In genomic region chr13:28685892-28686291, GRCh38 we compare ENCODE assay signal across 20 cellular contexts. TPM values are rescaled to one million over a fixed set of nuclear protein-coding genes. Genes with fewer than 3 reads are reported as not detected.
DNase-seq lines count a peak whose midpoint lies in the region; ATAC-seq, FAIRE-seq and TF ChIP-seq lines count a peak whose summit lies in the region.
"Had no signal": no experiment of that assay in that cellular context is flagged by ENCODE, and none has a peak within 500 bp of the region (broad histone marks: within the 10 kb centered on the region; RNA-seq: fewer than 3 reads in every experiment).

No MANE protein-coding gene starts in this region.

- H3K9me3 ChIP-seq in GM12878 (replicated peaks; ENCODE audit: control insufficient read depth, insufficient read depth, low read length), result no peaks in the 10 kb centered on the region

- RAD21 ChIA-PET in GM12878 (lab: Charles Lee; ENCODE audit: unreplicated experiment), result no interaction called here

- DNase-seq in CD1c-positive myeloid dendritic cell (ENCODE audit: extremely low spot score) (peak; percentile 45), GM12891 (ENCODE audit: insufficient read length, low spot score) (no peak), NB4 (ENCODE audit: low read depth) (peak; percentile 19), GM12878 (ENCODE audit: low read depth, low spot score) (no peak), iPS-NIHi11 (ENCODE audit: low spot score) (no peak)
- no peak for DNase-seq in activated T-cell treated with anti-CD3 and anti-CD28 coated beads, Interleukin-2, amount 50 U/mL, for 48 hours
- DNase-seq: CD8-positive, alpha-beta T cell; NCI-H1092 treated with DMSO at 0.1 percent for 48 hours; NCI-H1436 treated with DMSO at 0.1 percent for 48 hours; NCI-H1930; NCI-H2171; NCI-H345; NCI-H524 had no signal

- no peak overlapping the region for H3K4me2 ChIP-seq in GM12878 (ENCODE audit: control insufficient read depth, insufficient read depth)
- H3K4me2 ChIP-seq: BLaER1, KMS-11 had no signal

- no peaks in the 10 kb centered on the region for H3K36me3 ChIP-seq in GM12878 (ENCODE audit: control insufficient read depth in 2 of 2, insufficient read depth in 2 of 2, low read length in 1 of 2)

- no peaks in the 10 kb centered on the region for H4K20me1 ChIP-seq in GM12878 (ENCODE audit: control insufficient read depth, insufficient read depth)
- H4K20me1 ChIP-seq: BLaER1 had no signal

- no peak overlapping the region for H3K27ac ChIP-seq in GM12878 (ENCODE audit: control insufficient read depth, insufficient read depth)
- H3K27ac ChIP-seq: BLaER1, KMS-11 had no signal

- no TSS peak for BruUV-seq in GM12878 (replicated peaks; lab: Mats Ljungman, UMichigan)

- H3K79me2 ChIP-seq in GM12878 (ENCODE audit: control insufficient read depth, insufficient read depth, low read length), result no peaks in the 10 kb centered on the region

- H3K9ac ChIP-seq in GM12878 (ENCODE audit: control insufficient read depth, insufficient read depth, low read length), result no peak overlapping the region
- H3K9ac ChIP-seq: BLaER1, KMS-11 had no signal

- H3K4me1 ChIP-seq in GM12878 (ENCODE audit: control insufficient read depth, insufficient read depth, low read length), result no peaks in the 10 kb centered on the region
- H3K4me1 ChIP-seq: BLaER1 had no signal

- WGBS in GM12878 (ENCODE audit: insufficient coverage, insufficient replicate concordance, low lambda C conversion rate, missing lambda C conversion rate), result 22% methylated on average over 3 of the region's 3 CpGs

- TF ChIP-seq CTCF in NB4 (IDR thresholded peaks at IDR 0.05; ENCODE audit: low read depth, low read length), result no peak
- no peak for TF ChIP-seq CTCF in GM12878 (IDR thresholded peaks at IDR 0.05 in 2 of 3, conservative IDR thresholded peaks at IDR 0.05 in 1 of 3; ENCODE audit: control insufficient read depth in 2 of 3, extremely low read depth in 1 of 3, insufficient read depth in 1 of 3, low read depth in 3 of 3, low read length in 3 of 3)

- ATAC-seq in GM12878 (0 out of 3 replicates have a peak, but pooled peaks have one; percentile 31), GM18868 (IDR thresholded peaks at IDR 0.05; ENCODE audit: unreplicated experiment) (no peak)
- ATAC-seq: CD8-positive, alpha-beta T cell; HCT116; Panc1 had no signal

- TF ChIP-seq EP300 in GM12878 (IDR thresholded peaks at IDR 0.05; ENCODE audit: borderline replicate concordance in 1 of 2, control insufficient read depth in 1 of 2, low read depth in 2 of 2, low read length in 2 of 2), result no peak

- no peak for TF ChIP-seq RAD21 in GM12878 (IDR thresholded peaks at IDR 0.05; ENCODE audit: insufficient read depth, low read depth, low read length)

- H3K4me3 ChIP-seq in NB4 (ENCODE audit: low read depth, low read length) (no peak overlapping the region), GM12878 (no peak overlapping the region)
- H3K4me3 ChIP-seq: BLaER1 had no signal

- no peak overlapping the region for H2AFZ ChIP-seq in GM12878 (ENCODE audit: control insufficient read depth, low read depth, low read length)

- in situ Hi-C loops in GM12878 (cut with MboI), result no loop called here

- TF ChIP-seq POLR2A in GM12891 (IDR thresholded peaks at IDR 0.05; ENCODE audit: low read depth, low read length) (no peak), NB4 (IDR thresholded peaks at IDR 0.05; ENCODE audit: extremely low read depth, insufficient read length) (no peak), GM12878 (IDR thresholded peaks at IDR 0.05; ENCODE audit: low read depth, low read length) (no peak)

- intact Hi-C loops in GM12878 (cut with micrococcal nuclease; ENCODE audit: unreplicated experiment), result no loop called here

- CTCF ChIA-PET in GM12878 (lab: Yijun Ruan, JAX), result no interaction called here

- FAIRE-seq in GM12891 (lab: Jason Lieb, UNC) (no peak), GM12878 (lab: Jason Lieb, UNC) (no peak)
- FAIRE-seq: G401.6, H1 had no signal

- SMC1A ChIA-PET in GM12878 (lab: Charles Lee; ENCODE audit: uncharacterized antibody, unreplicated experiment), result no interaction called here

- POLR2A ChIA-PET in GM12878 (lab: Charles Lee), result no interaction called here

- no peaks in the 10 kb centered on the region for H3K27me3 ChIP-seq in GM12878 (replicated peaks in 1 of 2; ENCODE audit: control insufficient read depth in 2 of 2, insufficient read depth in 2 of 2, low read length in 1 of 2)
- H3K27me3 ChIP-seq: BLaER1 had no signal

TF ChIP-seq in GM12891, 5 proteins besides CTCF, POLR2A, EP300 and RAD21:
- TF ChIP-seq PAX5 (IDR thresholded peaks at IDR 0.05; ENCODE audit: insufficient read depth, low read length, severe bottlenecking) (no peak), POU2F2 (IDR thresholded peaks at IDR 0.05; ENCODE audit: low read depth, low read length) (no peak), POLR2AphosphoS5 (IDR thresholded peaks at IDR 0.05; ENCODE audit: low read depth, low read length) (no peak), SPI1 (IDR thresholded peaks at IDR 0.05; ENCODE audit: low read depth, low read length) (peak; percentile 47; the same call in 1 of the 2 replicates), TAF1 (IDR thresholded peaks at IDR 0.05; ENCODE audit: low read depth, low read length) (no peak)

TF ChIP-seq in GM12878, 131 proteins besides CTCF, POLR2A, EP300 and RAD21:
- no peak for TF ChIP-seq BCLAF1 (IDR thresholded peaks at IDR 0.05)
- peak; percentile 63; the same call in 1 of the 2 replicates for TF ChIP-seq SPI1 (IDR thresholded peaks at IDR 0.05; ENCODE audit: borderline replicate concordance, insufficient read depth, low read depth, low read length)

RNA-seq across cellular contexts. Expression of gene POMP, which starts 27.0 kb away (rescaled TPM):
- polyA plus RNA-seq in GM12891 (2012; ENCODE audit: low read depth, missing spikeins), result 178 TPM
- total RNA-seq in GM12878 (2013; cell fraction: nucleolus; rRNA removed), result 12.9 and 14.2 TPM in 2 replicates
- total RNA-seq in GM12878 (2014; rRNA removed) (96.5 and 108 TPM in 2 replicates), GM12878 (2014; rRNA removed; fragmentation: Illumina TruSeq; extraction: Trizol) (123 and 132 TPM in 2 replicates), GM12878 (2021) (101 TPM in 2 replicates)
- 83.2 TPM for polyA plus RNA-seq in GM12878 (2011; ENCODE audit: low read depth)
- polyA plus RNA-seq in GM12878 (2011; rRNA removed) (155 and 228 TPM in 2 replicates), GM12878 (2014; fragmentation: Illumina TruSeq; extraction: Trizol) (128 and 154 TPM in 2 replicates), GM12878 (2014; fragmentation: Nextera tagmentation; extraction: Ambion mirVana) (100 to 1,000 TPM; 655 to 668 TPM), GM12878 (2014; rRNA removed) (83.7 and 90.4 TPM in 2 replicates), GM12878 (2016; fragmentation: Nextera tagmentation; extraction: Ambion mirVana) (100 to 1,000 TPM; 430 to 468 TPM)
- polyA plus RNA-seq in GM12878 (2011; cell fraction: cytosol; rRNA removed), result 38.3 and 55.6 TPM in 2 replicates
- 33.6 and 36.4 TPM in 2 replicates for polyA plus RNA-seq in GM12878 (2011; cell fraction: nucleus; rRNA removed)
- 132 and 145 TPM in 2 replicates for polyA plus RNA-seq in GM12878 (2012)
- 46.6 and 69.1 TPM in 2 replicates for polyA minus RNA-seq in GM12878 (2011; rRNA and poly(A)+ RNA removed)
- 25.9 and 26.6 TPM in 2 replicates for polyA minus RNA-seq in GM12878 (2011; cell fraction: cytosol; rRNA and poly(A)+ RNA removed)
- 12.1 and 12.6 TPM in 2 replicates for polyA minus RNA-seq in GM12878 (2011; cell fraction: nucleus; rRNA and poly(A)+ RNA removed)

RNA-seq across cellular contexts. Expression of gene SLC46A3, which starts 32.9 kb away (rescaled TPM):
- 6.2 TPM for polyA plus RNA-seq in GM12891 (2012; ENCODE audit: low read depth, missing spikeins)
- 11.1 and 11.3 TPM in 2 replicates for total RNA-seq in GM12878 (2013; cell fraction: nucleolus; rRNA removed)
- 10.6 and 10.7 TPM in 2 replicates for total RNA-seq in GM12878 (2014; rRNA removed)
- 7.3 and 8.2 TPM in 2 replicates for total RNA-seq in GM12878 (2014; rRNA removed; fragmentation: Illumina TruSeq; extraction: Trizol)
- 8.3 and 9.5 TPM in 2 replicates for total RNA-seq in GM12878 (2021)
- polyA plus RNA-seq in GM12878 (2011; ENCODE audit: low read depth), result 4.6 TPM
- 15.6 and 17.5 TPM in 2 replicates for polyA plus RNA-seq in GM12878 (2011; rRNA removed)
- polyA plus RNA-seq in GM12878 (2011; cell fraction: cytosol; rRNA removed), result 7.1 and 8.1 TPM in 2 replicates
- polyA plus RNA-seq in GM12878 (2011; cell fraction: nucleus; rRNA removed), result 11.6 and 12.3 TPM in 2 replicates
- polyA plus RNA-seq in GM12878 (2012), result 6.8 and 7.2 TPM in 2 replicates
- polyA plus RNA-seq in GM12878 (2014; fragmentation: Illumina TruSeq; extraction: Trizol), result 9.3 and 14.0 TPM in 2 replicates
- 1 to 10 TPM; 2.9 to 3.8 TPM for polyA plus RNA-seq in GM12878 (2014; fragmentation: Nextera tagmentation; extraction: Ambion mirVana)
- polyA plus RNA-seq in GM12878 (2014; rRNA removed), result 9.8 TPM in 2 replicates
- polyA plus RNA-seq in GM12878 (2016; fragmentation: Nextera tagmentation; extraction: Ambion mirVana), result 10 to 100 TPM in 1 of 2 experiments, 1 to 10 TPM in 1; 9.3 to 12.0 TPM
- polyA minus RNA-seq in GM12878 (2011; rRNA and poly(A)+ RNA removed), result 7.3 and 11.3 TPM in 2 replicates
- polyA minus RNA-seq in GM12878 (2011; cell fraction: cytosol; rRNA and poly(A)+ RNA removed), result 2.7 TPM in 2 replicates
- polyA minus RNA-seq in GM12878 (2011; cell fraction: nucleus; rRNA and poly(A)+ RNA removed), result 5.6 and 8.9 TPM in 2 replicates

Comparison
In these comparisons a context has a peak if more than half of its experiments do, and no peak if none do; other contexts are left out.
1. DNase-seq: peak in CD1c-positive myeloid dendritic cell (single experiment) and NB4 (single experiment); none in GM12891 (single experiment), GM12878 (single experiment), iPS-NIHi11 (single experiment) and activated T-cell treated with anti-CD3 and anti-CD28 coated beads, Interleukin-2, amount 50 U/mL, for 48 hours (0 of 2).